32 cellular contexts compared by ENCODE assay signal in genomic region chr19:33513424-33513823, GRCh38.
"Had no signal": no experiment of that assay in that cellular context is flagged by ENCODE, and none has a peak within 500 bp of the region (broad histone marks: within the 10 kb centered on the region; RNA-seq: fewer than 3 reads in every experiment).

No MANE protein-coding gene starts in this region.

- H3K27me3 ChIP-seq: adrenal gland, brain microvascular endothelial cell had no signal

- H3K4me1 ChIP-seq: adrenal gland had no signal

- H3K27me3 Mint-ChIP-seq: activated CD8-positive, alpha-beta T cell treated with anti-CD3 and anti-CD28 coated beads for 36 hours; activated naive CD4-positive, alpha-beta T cell treated with anti-CD3 and anti-CD28 coated beads, Interleukin-2, amount 50 U/mL, for 24 hours; activated naive CD8-positive, alpha-beta T cell treated with anti-CD3 and anti-CD28 coated beads, Interleukin-2, amount 10 ng/mL, durations not matched to agents 7 days and 5 days had no signal

- H3K4me3 ChIP-seq: adrenal gland, K562, PC-9 had no signal

- H3K4me3 Mint-ChIP-seq: activated CD8-positive, alpha-beta T cell treated with anti-CD3 and anti-CD28 coated beads for 36 hours; activated naive CD4-positive, alpha-beta T cell treated with anti-CD3 and anti-CD28 coated beads, Interleukin-2, amount 50 U/mL, for 24 hours; activated naive CD8-positive, alpha-beta T cell treated with anti-CD3 and anti-CD28 coated beads, Interleukin-2, amount 10 ng/mL, durations not matched to agents 7 days and 5 days; activated T-cell treated with anti-CD3 and anti-CD28 coated beads, Interleukin-2, amount 50 U/mL, for 72 hours had no signal

- H3K27ac Mint-ChIP-seq: activated CD8-positive, alpha-beta T cell treated with anti-CD3 and anti-CD28 coated beads for 36 hours; activated naive CD4-positive, alpha-beta T cell treated with anti-CD3 and anti-CD28 coated beads, Interleukin-2, amount 50 U/mL, for 24 hours; activated naive CD8-positive, alpha-beta T cell treated with anti-CD3 and anti-CD28 coated beads, Interleukin-2, amount 10 ng/mL, durations not matched to agents 7 days and 5 days; activated T-cell treated with anti-CD3 and anti-CD28 coated beads, Interleukin-2, amount 50 U/mL, for 72 hours; activated T-helper 2 cell treated with anti-CD3 and anti-CD28 coated beads, Interferon-gamma antibody, Interleukin-2, Interleukin-4, amounts not matched to agents 10 μg/mL and 5 μg/mL and 100 μg/mL, durations not matched to agents 14 hours and 24 hours and 36 hours had no signal

- ATAC-seq: activated CD8-positive, alpha-beta T cell treated with anti-CD3 and anti-CD28 coated beads for 36 hours; activated T-cell treated with anti-CD3 and anti-CD28 coated beads, Interleukin-2, amount 50 U/mL, for 72 hours; K562; Right ventricle myocardium inferior had no signal

- H3K36me3 Mint-ChIP-seq: activated naive CD8-positive, alpha-beta T cell treated with anti-CD3 and anti-CD28 coated beads, Interleukin-2, amount 10 ng/mL, durations not matched to agents 7 days and 5 days had no signal

- H3K9me3 Mint-ChIP-seq: activated CD8-positive, alpha-beta T cell treated with anti-CD3 and anti-CD28 coated beads for 36 hours; activated naive CD4-positive, alpha-beta T cell treated with anti-CD3 and anti-CD28 coated beads, Interleukin-2, amount 50 U/mL, for 24 hours; activated naive CD8-positive, alpha-beta T cell treated with anti-CD3 and anti-CD28 coated beads, Interleukin-2, amount 10 ng/mL, durations not matched to agents 7 days and 5 days; activated T-cell treated with anti-CD3 and anti-CD28 coated beads, Interleukin-2, amount 50 U/mL, for 72 hours; activated T-helper 2 cell treated with anti-CD3 and anti-CD28 coated beads, Interferon-gamma antibody, Interleukin-2, Interleukin-4, amounts not matched to agents 10 μg/mL and 5 μg/mL and 100 μg/mL, durations not matched to agents 14 hours and 24 hours and 36 hours had no signal

- H3K36me3 ChIP-seq: brain microvascular endothelial cell, WERI-Rb-1 had no signal

- H3K27ac ChIP-seq: adrenal gland, brain microvascular endothelial cell, PC-9, RWPE1, WERI-Rb-1 had no signal

- H2AFZ ChIP-seq: PC-9 had no signal

- DNase-seq: activated CD4-positive, alpha-beta T cell treated with anti-CD3 and anti-CD28 coated beads for 1 hour; activated CD4-positive, alpha-beta T cell treated with anti-CD3 and anti-CD28 coated beads for 48 hours; activated CD4-positive, alpha-beta T cell treated with anti-CD3 and anti-CD28 coated beads, Interleukin-2, amount 50 U/mL, for 4 hours; activated CD4-positive, CD25-positive, alpha-beta regulatory T cell; activated CD8-positive, alpha-beta T cell treated with anti-CD3 and anti-CD28 coated beads for 36 hours; activated gamma-delta T cell; activated naive CD4-positive, alpha-beta T cell treated with Interleukin-2 at 50 U/mL for 16 hours; activated naive CD8-positive, alpha-beta T cell treated with anti-CD3 and anti-CD28 coated beads, Interleukin-2, amount 10 ng/mL, durations not matched to agents 7 days and 5 days; activated T-cell treated with anti-CD3 and anti-CD28 coated beads, Interleukin-2, amount 50 U/mL, for 1 hour; activated T-cell treated with anti-CD3 and anti-CD28 coated beads, Interleukin-2, amount 50 U/mL, for 72 hours; adrenal gland; brain microvascular endothelial cell; central memory CD4-positive, alpha-beta T cell; NCI-H1105; NCI-H1417 treated with DMSO at 0.1 percent for 48 hours; NCI-H1930; NCI-H2081 treated with DMSO at 0.1 percent for 48 hours; NCI-H2171; NCI-H510A; NCI-H526; NCI-H748 treated with DMSO at 0.1 percent for 48 hours; NK-92 treated with Interleukin-12 subunit alpha and Interleukin-12 subunit beta, amount 100 ng/mL, for 24 hours; PC-9; SW 1271; T-helper 1 cell; T1000; WERI-Rb-1 had no signal

- H3K9me3 ChIP-seq: adrenal gland had no signal

- H3K4me2 ChIP-seq: PC-9 had no signal
